ENCODE assay signal across 14 cellular contexts in the genomic region with DNA sequence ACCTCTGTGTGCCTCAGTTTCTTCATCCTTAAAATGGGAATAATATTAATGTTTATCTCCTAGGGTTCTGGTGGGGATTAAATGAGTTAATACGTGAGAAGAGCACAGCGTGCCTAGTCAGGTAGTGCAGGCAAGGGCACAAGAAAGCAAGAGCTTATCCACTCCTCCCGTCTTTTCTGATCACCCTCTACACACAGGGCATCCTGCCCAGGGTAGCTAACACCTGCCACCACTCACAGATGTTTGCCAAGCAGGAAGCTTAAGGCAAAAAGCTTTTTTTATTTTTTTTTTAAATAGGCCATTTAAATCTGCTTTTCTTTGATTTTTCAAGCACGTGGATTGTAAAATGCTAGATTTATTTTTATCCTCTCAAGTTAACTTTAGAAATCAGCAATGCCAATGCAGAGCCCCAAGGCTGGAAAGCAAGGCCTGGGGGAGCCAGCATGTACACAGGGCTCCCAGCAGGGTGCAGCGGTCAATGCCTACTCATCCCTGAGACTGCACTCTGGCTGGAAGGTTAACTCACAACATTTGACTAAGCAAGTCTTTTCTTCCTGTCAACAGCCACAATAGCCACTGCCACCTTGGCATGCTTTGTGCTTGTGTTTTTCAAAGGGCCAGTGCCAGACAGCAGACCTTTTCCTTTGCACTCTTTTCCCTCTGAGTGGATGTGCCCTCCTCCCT.
A peak's percentile ranks its signal among the peaks of the same experiment; 100 is the strongest.
DNase-seq lines count a peak whose midpoint lies in the region; ATAC-seq, FAIRE-seq and TF ChIP-seq lines count a peak whose summit lies in the region.
"Had no signal": no experiment of that assay in that cellular context is flagged by ENCODE, and none has a peak within 500 bp of the region (broad histone marks: within the 10 kb centered on the region; RNA-seq: fewer than 3 reads in every experiment).

No MANE protein-coding gene starts in this region.

- H2BK12ac ChIP-seq in H1 (ENCODE audit: low read depth, low read length), result no peak overlapping the region

- H3K4me1 ChIP-seq in cardiac muscle cell (ENCODE audit: low read depth) (no peaks in the 10 kb centered on the region), heart left ventricle (no peaks in the 10 kb centered on the region), H1 (replicated peaks in 1 of 4; ENCODE audit: control insufficient read depth in 3 of 4, insufficient read depth in 4 of 4, low read length in 3 of 4) (peaks cover 0 to 4% (median 0%) of the 10 kb centered on the region in 4 experiments; a peak in 2 of 7 replicates)

- no peak for TF ChIP-seq POLR2A in heart left ventricle (IDR thresholded peaks at IDR 0.05)
- no peak for TF ChIP-seq POLR2A in H1 (IDR thresholded peaks at IDR 0.05; ENCODE audit: control extremely low read depth in 1 of 2, low read depth in 2 of 2, low read length in 2 of 2)

- no peak for FAIRE-seq in H1 (lab: Jason Lieb, UNC)

- no peak overlapping the region for H2BK15ac ChIP-seq in H1 (ENCODE audit: low read length)

- no peaks in the 10 kb centered on the region for H3K27me3 ChIP-seq in cardiac muscle cell
- H3K27me3 ChIP-seq in heart left ventricle, result no peaks in the 10 kb centered on the region
- H3K27me3 ChIP-seq in H1 (replicated peaks in 1 of 4; ENCODE audit: control insufficient read depth in 3 of 4, extremely low read depth in 1 of 4, insufficient read depth in 3 of 4, low read length in 3 of 4), result no peaks in the 10 kb centered on the region

- H3K79me1 ChIP-seq in H1 (ENCODE audit: low read depth, low read length), result no peaks in the 10 kb centered on the region

- H2BK120ac ChIP-seq in H1 (replicated peaks; ENCODE audit: low read depth, low read length), result no peak overlapping the region

- no peak overlapping the region for H2BK5ac ChIP-seq in H1 (ENCODE audit: low read depth, low read length)

- no peak overlapping the region for H2AK5ac ChIP-seq in H1 (ENCODE audit: low read depth, low read length)

- H3K4me3 ChIP-seq in cardiac muscle cell, result no peak overlapping the region
- H3K4me3 ChIP-seq in heart left ventricle, result no peak overlapping the region
- H3K4me3 ChIP-seq in H1 (ENCODE audit: extremely low read depth in 1 of 4, insufficient read depth in 2 of 4, low read depth in 3 of 4, low read length in 4 of 4), result no peak overlapping the region

- H3K4me2 ChIP-seq in H1 (ENCODE audit: insufficient read depth in 1 of 2, low read depth in 2 of 2, low read length in 2 of 2), result no peak overlapping the region

- H3K23me2 ChIP-seq in H1 (ENCODE audit: low read depth, low read length), result no peaks in the 10 kb centered on the region

- no peaks in the 10 kb centered on the region for H3K9me3 Mint-ChIP-seq in type B pancreatic cell
- H3K9me3 Mint-ChIP-seq: stimulated activated effector memory CD8-positive, alpha-beta T cell treated with anti-CD3 and anti-CD28 coated beads, Interleukin-12 subunit alpha, Interleukin-12 subunit beta, amount 100 ng/mL, for 72 hours had no signal

- no peaks in the 10 kb centered on the region for H3K79me2 ChIP-seq in H1 (ENCODE audit: control insufficient read depth in 1 of 2, insufficient read depth in 2 of 2, low read length in 2 of 2)

- DNase-seq in cardiac muscle cell (ENCODE audit: low read depth in 1 of 2, low spot score in 1 of 2), result no peak
- no peak for DNase-seq in heart left ventricle
- peak; percentile 60 for DNase-seq in NCI-H2107 (lab: John Stamatoyannopoulos, UW)
- DNase-seq in H1 (ENCODE audit: low read depth in 1 of 2, low spot score in 2 of 2), result no peak
- DNase-seq in type B pancreatic cell (ENCODE audit: extremely low spot score, unreplicated experiment), result no peak
- DNase-seq in hippocampal formation (lab: John Stamatoyannopoulos, UW), result no peak
- no peak for DNase-seq in medulla oblongata (ENCODE audit: extremely low spot score)
- DNase-seq: activated CD4-positive, alpha-beta T cell treated with anti-CD3 and anti-CD28 coated beads, Interleukin-2, amount 50 U/mL, for 48 hours; activated effector memory CD4-positive, alpha-beta T cell treated with Interleukin-2 at 50 U/mL for 16 hours; left ventricle myocardium superior had no signal

- H4K8ac ChIP-seq in H1 (ENCODE audit: extremely low read depth, insufficient read depth, low read length), result no peak overlapping the region

- no peak overlapping the region for H3K4me3 Mint-ChIP-seq in type B pancreatic cell
- H3K4me3 Mint-ChIP-seq: brain; stimulated activated effector memory CD8-positive, alpha-beta T cell treated with anti-CD3 and anti-CD28 coated beads, Interleukin-12 subunit alpha, Interleukin-12 subunit beta, amount 100 ng/mL, for 72 hours had no signal

- H3K9ac ChIP-seq in H1 (replicated peaks in 1 of 4; ENCODE audit: extremely low read depth in 1 of 4, low read depth in 3 of 4, low read length in 3 of 4), result no peak overlapping the region

- POLR2A ChIA-PET in H1 (lab: Charles Lee; ENCODE audit: partially characterized antibody), result no interaction called here

- no peak for ATAC-seq in heart left ventricle
- ATAC-seq in GM19467 (IDR thresholded peaks at IDR 0.05; ENCODE audit: unreplicated experiment), result no peak
- ATAC-seq: left ventricle myocardium superior; Panc1; stimulated activated effector memory CD8-positive, alpha-beta T cell treated with anti-CD3 and anti-CD28 coated beads, Interleukin-12 subunit alpha, Interleukin-12 subunit beta, amount 100 ng/mL, for 72 hours had no signal

- H4K20me1 ChIP-seq in H1 (replicated peaks in 1 of 2; ENCODE audit: control insufficient read depth in 1 of 2, insufficient read depth in 2 of 2, low read length in 2 of 2), result peaks cover 0 to 5% of the 10 kb centered on the region in 2 experiments

- peak in 1 of 2 experiments; percentile 12; a peak in 1 of 4 replicates for TF ChIP-seq RAD21 in H1 (IDR thresholded peaks at IDR 0.05 in 1 of 2, conservative IDR thresholded peaks at IDR 0.05 in 1 of 2; ENCODE audit: low read depth in 2 of 2, low read length in 2 of 2)

- no peak overlapping the region for H4K91ac ChIP-seq in H1 (replicated peaks; ENCODE audit: insufficient read length, low read length)

- no peak overlapping the region for H2AFZ ChIP-seq in H1 (ENCODE audit: low read length)

- H3K9me3 ChIP-seq in cardiac muscle cell (ENCODE audit: low read depth) (no peaks in the 10 kb centered on the region), heart left ventricle (no peaks in the 10 kb centered on the region), H1 (ENCODE audit: insufficient read depth in 2 of 2, low read depth in 1 of 2, low read length in 1 of 2) (no peaks in the 10 kb centered on the region)

- no peak overlapping the region for H3K18ac ChIP-seq in H1 (ENCODE audit: extremely low read depth, low read length)

- no peak overlapping the region for H3K4ac ChIP-seq in H1 (replicated peaks; ENCODE audit: insufficient read length, low read depth, low read length)

- no peaks in the 10 kb centered on the region for H3K36me3 ChIP-seq in cardiac muscle cell
- no peaks in the 10 kb centered on the region for H3K36me3 ChIP-seq in heart left ventricle
- H3K36me3 ChIP-seq in H1 (ENCODE audit: control insufficient read depth in 2 of 4, insufficient read depth in 4 of 4, low read length in 3 of 4), result no peaks in the 10 kb centered on the region

- H3K27me3 Mint-ChIP-seq in type B pancreatic cell, result no peaks in the 10 kb centered on the region

- H3K14ac ChIP-seq in H1 (ENCODE audit: insufficient read length), result no peak overlapping the region

- H3K27ac Mint-ChIP-seq in type B pancreatic cell, result no peak overlapping the region
- H3K27ac Mint-ChIP-seq: stimulated activated effector memory CD8-positive, alpha-beta T cell treated with anti-CD3 and anti-CD28 coated beads, Interleukin-12 subunit alpha, Interleukin-12 subunit beta, amount 100 ng/mL, for 72 hours had no signal

- no peak overlapping the region for H4K5ac ChIP-seq in H1 (ENCODE audit: insufficient read length, low read depth, low read length)

- intact Hi-C loops in heart left ventricle (cut with DNase I), result no loop called here

- H3K23ac ChIP-seq in H1 (ENCODE audit: insufficient read length), result no peak overlapping the region

- H3K4me1 Mint-ChIP-seq in type B pancreatic cell (ENCODE audit: unreplicated experiment), result no peaks in the 10 kb centered on the region
- H3K4me1 Mint-ChIP-seq: stimulated activated effector memory CD8-positive, alpha-beta T cell treated with anti-CD3 and anti-CD28 coated beads, Interleukin-12 subunit alpha, Interleukin-12 subunit beta, amount 100 ng/mL, for 72 hours had no signal

- no peak for TF ChIP-seq EP300 in H1 (IDR thresholded peaks at IDR 0.05; ENCODE audit: borderline replicate concordance in 1 of 2, low read depth in 2 of 2, low read length in 2 of 2)

- 73 to 81% (median 78%) methylated on average over 5 of the region's 5 CpGs for WGBS in heart left ventricle, 4 donors
- WGBS in H1 (ENCODE audit: extremely low coverage in 1 of 2, insufficient coverage in 1 of 2, insufficient read length in 1 of 2, insufficient replicate concordance in 2 of 2, low coverage in 1 of 2, low lambda C conversion rate in 2 of 2, missing lambda C conversion rate in 1 of 2), 2 experiments, result 87% methylated on average over 5 of the region's 5 CpGs; no CpG with 5 or more reads in 1 of the 2 experiments

- H3K36me3 Mint-ChIP-seq in type B pancreatic cell, result peaks cover 6% of the 10 kb centered on the region
- H3K36me3 Mint-ChIP-seq: brain; stimulated activated effector memory CD8-positive, alpha-beta T cell treated with anti-CD3 and anti-CD28 coated beads, Interleukin-12 subunit alpha, Interleukin-12 subunit beta, amount 100 ng/mL, for 72 hours had no signal

- H2BK20ac ChIP-seq in H1 (ENCODE audit: low read length), result no peak overlapping the region

- peak; percentile 10 for TF ChIP-seq CTCF in cardiac muscle cell (IDR thresholded peaks at IDR 0.05; ENCODE audit: low read depth, low read length)
- no peak for TF ChIP-seq CTCF in heart left ventricle (IDR thresholded peaks at IDR 0.05)
- no peak; a peak in 1 of 4 replicates for TF ChIP-seq CTCF in H1 (IDR thresholded peaks at IDR 0.05; ENCODE audit: control extremely low read depth in 1 of 3, insufficient read depth in 1 of 3, low read depth in 1 of 3, low read length in 3 of 3)
- peak; percentile 39 for TF ChIP-seq CTCF in type B pancreatic cell (conservative IDR thresholded peaks at IDR 0.05)

- CTCF ChIA-PET in H1 (lab: Charles Lee; ENCODE audit: partially characterized antibody), result interaction anchor here (0.9 to 3.4 kb wide), 5 partner anchors 10 to 178 kb away, joined by 3 to 17 read pairs (median 3); no protein-coding TSS in a partner anchor

- H3K27ac ChIP-seq in cardiac muscle cell, result no peak overlapping the region
- H3K27ac ChIP-seq in heart left ventricle, result no peak overlapping the region
- no peak overlapping the region for H3K27ac ChIP-seq in H1 (ENCODE audit: low read depth, low read length)

- H3K56ac ChIP-seq in H1 (replicated peaks; ENCODE audit: insufficient read length, low read depth, low read length), result no peak overlapping the region

TF ChIP-seq in H1, 55 proteins besides CTCF, POLR2A, EP300 and RAD21:
- peak; percentile 78 for TF ChIP-seq BACH1 (IDR thresholded peaks at IDR 0.05; ENCODE audit: low read length)
- TF ChIP-seq POU5F1 (IDR thresholded peaks at IDR 0.05; ENCODE audit: low read depth, low read length), result no peak

Comparison
In these comparisons a context has a peak if more than half of its experiments do, and no peak if none do; other contexts are left out.
1. CTCF ChIP-seq: peak in cardiac muscle cell (single experiment) and type B pancreatic cell (single experiment); none in heart left ventricle (0 of 12) and H1 (0 of 3).